20 cellular contexts compared by ENCODE assay signal in genomic region chr12:119154435-119154818, GRCh38. TPM values are rescaled to one million over a fixed set of nuclear protein-coding genes. Genes with fewer than 3 reads are reported as not detected.
DNase-seq lines count a peak whose midpoint lies in the region; FAIRE-seq and TF ChIP-seq lines count a peak whose summit lies in the region.
"Had no signal": no experiment of that assay in that cellular context is flagged by ENCODE, and none has a peak within 500 bp of the region (broad histone marks: within the 10 kb centered on the region; RNA-seq: fewer than 3 reads in every experiment).

No MANE protein-coding gene starts in this region.

- peaks cover 11% of the 10 kb centered on the region; the same call in 1 of the 2 replicates for H3K36me3 ChIP-seq in HUES48 (ENCODE audit: control insufficient read depth, insufficient read depth, low read length)
- no peaks in the 10 kb centered on the region for H3K36me3 ChIP-seq in endothelial cell of umbilical vein (ENCODE audit: control insufficient read depth in 2 of 2, extremely low read depth in 1 of 2, insufficient read depth in 2 of 2, low read length in 2 of 2)
- no peaks in the 10 kb centered on the region for H3K36me3 ChIP-seq in neural progenitor cell

- dilution Hi-C loops in endothelial cell of umbilical vein (cut with MboI; ENCODE audit: extremely low pct_ligation_motif_present, low sequenced_read_pairs): no loop called here

- TF ChIP-seq POLR2A in endothelial cell of umbilical vein (IDR thresholded peaks at IDR 0.05; ENCODE audit: low read depth, low read length): no peak

- H3K27me3 Mint-ChIP-seq in neural progenitor cell (ENCODE audit: insufficient read depth, low read depth) (peaks cover 12% of the 10 kb centered on the region), HFFc6 (ENCODE audit: insufficient read depth) (peaks cover 8% of the 10 kb centered on the region; the same call in 1 of the 2 replicates), CD14-positive monocyte (ENCODE audit: low read depth in 3 of 3) (peaks cover 6 to 18% (median 11%) of the 10 kb centered on the region in 3 donors)
- H3K27me3 Mint-ChIP-seq: activated CD4-positive, alpha-beta memory T cell treated with anti-CD3 and anti-CD28 coated beads, Interleukin-2, amount 10 ng/mL, durations not matched to agents 7 days and 5 days had no signal

- peaks cover 16% of the 10 kb centered on the region for H3K4me1 ChIP-seq in HUES48 (ENCODE audit: control insufficient read depth, insufficient read depth, low read length)
- H3K4me1 ChIP-seq in endothelial cell of umbilical vein (ENCODE audit: control insufficient read depth, extremely low read depth, insufficient read depth, low read length): no peaks in the 10 kb centered on the region
- H3K4me1 ChIP-seq in neural progenitor cell: peaks cover 6% of the 10 kb centered on the region

- H3K27me3 ChIP-seq in HUES48 (ENCODE audit: control insufficient read depth, insufficient read depth, low read length): no peaks in the 10 kb centered on the region
- H3K27me3 ChIP-seq in endothelial cell of umbilical vein (ENCODE audit: control insufficient read depth in 2 of 2, insufficient read depth in 2 of 2, low read length in 2 of 2): no peaks in the 10 kb centered on the region
- no peaks in the 10 kb centered on the region for H3K27me3 ChIP-seq in neural progenitor cell

- H3K9ac ChIP-seq in HUES48 (ENCODE audit: low read depth, low read length) (peak overlapping the region; percentile 90), endothelial cell of umbilical vein (replicated peaks; ENCODE audit: extremely low read depth, insufficient read depth, low read length) (no peak overlapping the region), neural progenitor cell (no peak overlapping the region)

- POLR2A ChIA-PET in endothelial cell of umbilical vein (lab: Charles Lee): interaction anchor here (0.6 kb wide), 1 partner anchor 162 kb away, joined by 3 read pairs; no protein-coding TSS in a partner anchor

- peak overlapping the region; percentile 75 for H3K4me3 ChIP-seq in HUES48 (ENCODE audit: low read depth, low read length)
- no peak overlapping the region for H3K4me3 ChIP-seq in endothelial cell of umbilical vein (replicated peaks in 1 of 3; ENCODE audit: insufficient read depth in 1 of 3, low read depth in 1 of 3, low read length in 3 of 3)
- H3K4me3 ChIP-seq in neural progenitor cell: peak overlapping the region; percentile 52

- H3K9me3 ChIP-seq in HUES48 (ENCODE audit: control insufficient read depth, insufficient read depth, low read length) (no peaks in the 10 kb centered on the region), endothelial cell of umbilical vein (replicated peaks; ENCODE audit: control insufficient read depth, insufficient read depth, low read length) (no peaks in the 10 kb centered on the region), neural progenitor cell (ENCODE audit: low read depth) (no peaks in the 10 kb centered on the region)

- H3K27ac Mint-ChIP-seq in neural progenitor cell (no peak overlapping the region), HFFc6 (no peak overlapping the region), CD14-positive monocyte (no peak overlapping the region)
- H3K27ac Mint-ChIP-seq: activated CD4-positive, alpha-beta memory T cell treated with anti-CD3 and anti-CD28 coated beads, Interleukin-2, amount 10 ng/mL, durations not matched to agents 7 days and 5 days had no signal

- H3K79me2 ChIP-seq in endothelial cell of umbilical vein (ENCODE audit: control insufficient read depth, insufficient read depth, low read length): no peaks in the 10 kb centered on the region
- H3K79me2 ChIP-seq in neural progenitor cell (ENCODE audit: low read depth): no peaks in the 10 kb centered on the region

- CTCF ChIA-PET in endothelial cell of umbilical vein (lab: Charles Lee): no interaction called here

- peak overlapping the region; percentile 78 for H3K27ac ChIP-seq in HUES48 (ENCODE audit: low read depth, low read length)
- H3K27ac ChIP-seq in endothelial cell of umbilical vein (ENCODE audit: insufficient read depth, low read depth, low read length): no peak overlapping the region
- H3K27ac ChIP-seq in neural progenitor cell: no peak overlapping the region
- H3K27ac ChIP-seq: C4-2B had no signal

- no peak for TF ChIP-seq CTCF in endothelial cell of umbilical vein (IDR thresholded peaks at IDR 0.05; ENCODE audit: extremely low read depth in 1 of 2, insufficient read depth in 1 of 2, low read depth in 1 of 2, low read length in 2 of 2)
- no peak for TF ChIP-seq CTCF in neural progenitor cell (IDR thresholded peaks at IDR 0.05)
- no peak for TF ChIP-seq CTCF in HFFc6 (IDR thresholded peaks at IDR 0.05)
- TF ChIP-seq CTCF in CD14-positive monocyte (IDR thresholded peaks at IDR 0.05): no peak

- H3K9me1 ChIP-seq in endothelial cell of umbilical vein (replicated peaks; ENCODE audit: control insufficient read depth, extremely low read depth, insufficient read depth, low read length): no peaks in the 10 kb centered on the region

- H3K4me3 Mint-ChIP-seq in neural progenitor cell (no peak overlapping the region), HFFc6 (no peak overlapping the region), CD14-positive monocyte (no peak overlapping the region)
- H3K4me3 Mint-ChIP-seq: activated CD4-positive, alpha-beta memory T cell treated with anti-CD3 and anti-CD28 coated beads, Interleukin-2, amount 10 ng/mL, durations not matched to agents 7 days and 5 days had no signal

- H3K9me3 Mint-ChIP-seq in neural progenitor cell (peaks cover 5% of the 10 kb centered on the region), HFFc6 (peaks cover 12% of the 10 kb centered on the region), CD14-positive monocyte (peaks cover 8 to 27% (median 17%) of the 10 kb centered on the region in 7 donors)

- no peak for FAIRE-seq in endothelial cell of umbilical vein (lab: Jason Lieb, UNC)
- FAIRE-seq: G401.6, GM19239, keratinocyte, urothelium cell line had no signal

- H4K20me1 ChIP-seq in endothelial cell of umbilical vein (replicated peaks; ENCODE audit: control insufficient read depth, extremely low read depth, insufficient read depth, low read length) (no peaks in the 10 kb centered on the region), neural progenitor cell (ENCODE audit: low read depth) (no peaks in the 10 kb centered on the region)

- H3K4me1 Mint-ChIP-seq in neural progenitor cell: peaks cover 7% of the 10 kb centered on the region
- H3K4me1 Mint-ChIP-seq in HFFc6 (ENCODE audit: low read depth): no peaks in the 10 kb centered on the region
- peaks cover 7% of the 10 kb centered on the region for H3K4me1 Mint-ChIP-seq in CD14-positive monocyte
- H3K4me1 Mint-ChIP-seq: activated CD4-positive, alpha-beta memory T cell treated with anti-CD3 and anti-CD28 coated beads, Interleukin-2, amount 10 ng/mL, durations not matched to agents 7 days and 5 days had no signal

- no peak overlapping the region for H3K4me2 ChIP-seq in endothelial cell of umbilical vein (ENCODE audit: insufficient read depth, low read length)
- peak overlapping the region; percentile 84 for H3K4me2 ChIP-seq in neural progenitor cell

- intact Hi-C loops in endothelial cell of umbilical vein (cut with micrococcal nuclease) (no loop called here), CD14-positive monocyte (cut with micrococcal nuclease) (no loop called here)

- DNase-seq in ELF-1 (ENCODE audit: low read depth, low spot score): peak; percentile 91
- DNase-seq in endothelial cell of umbilical vein (ENCODE audit: low read depth, low spot score): no peak
- DNase-seq in neural progenitor cell (ENCODE audit: low spot score): peak; percentile 88
- no peak for DNase-seq in globus pallidus (ENCODE audit: low spot score)
- no peak for DNase-seq in HFFc6
- DNase-seq in CD14-positive monocyte (ENCODE audit: low spot score): no peak
- DNase-seq in NCI-H1092 (lab: John Stamatoyannopoulos, UW): no peak
- DNase-seq: activated CD4-positive, alpha-beta memory T cell treated with anti-CD3 and anti-CD28 coated beads, Interleukin-2, amount 10 ng/mL, durations not matched to agents 7 days and 5 days; activated effector memory CD4-positive, alpha-beta T cell treated with anti-CD3 and anti-CD28 coated beads, Interleukin-2, amount 50 U/mL, for 16 hours; KBM-7; NCI-H1436; NCI-H524 treated with DMSO at 0.1 percent for 48 hours had no signal

- H3K36me3 Mint-ChIP-seq in neural progenitor cell (no peaks in the 10 kb centered on the region), HFFc6 (ENCODE audit: low read depth) (no peaks in the 10 kb centered on the region), CD14-positive monocyte (peaks cover 0 to 1% of the 10 kb centered on the region in 2 donors)

- peaks cover 20% of the 10 kb centered on the region for H3F3A ChIP-seq in neural progenitor cell (ENCODE audit: low read depth)

- H2AFZ ChIP-seq in endothelial cell of umbilical vein (ENCODE audit: low read depth, low read length) (peak overlapping the region; percentile 76), neural progenitor cell (replicated peaks) (peak overlapping the region; percentile 86)

- no TSS peak for BruUV-seq in endothelial cell of umbilical vein (replicated peaks; lab: Mats Ljungman, UMichigan)

TF ChIP-seq in endothelial cell of umbilical vein, 7 proteins besides CTCF, POLR2A, EP300 and RAD21 (continues in another document):
- TF ChIP-seq GATA2 (IDR thresholded peaks at IDR 0.05; ENCODE audit: insufficient read depth, insufficient read length, low read depth, low read length) (no peak), EZH2 (IDR thresholded peaks at IDR 0.05; ENCODE audit: borderline replicate concordance, low read depth, low read length, severe bottlenecking) (no peak), POLR2AphosphoS5 (IDR thresholded peaks at IDR 0.05; ENCODE audit: insufficient read depth, low read depth, low read length) (no peak), FOS (IDR thresholded peaks at IDR 0.05; ENCODE audit: borderline replicate concordance, insufficient read depth, low read length) (no peak), MYC (IDR thresholded peaks at IDR 0.05; ENCODE audit: low read depth, low read length) (no peak), MAX (IDR thresholded peaks at IDR 0.05; ENCODE audit: insufficient read depth, insufficient read length) (no peak)

RNA-seq across cellular contexts. Expression of gene HSPB8, which starts 24.3 kb away (rescaled TPM):
- total RNA-seq in endothelial cell of umbilical vein (10.1 and 10.8 TPM in 2 replicates), neural progenitor cell (ENCODE audit: low replicate concordance) (not detected in 2 replicates)
- polyA plus RNA-seq in endothelial cell of umbilical vein (14.7 and 17.6 TPM in 2 replicates), CD14-positive monocyte (not detected)
- polyA plus RNA-seq in endothelial cell of umbilical vein (2011; cell fraction: cytosol; rRNA removed): 11.0 and 12.1 TPM in 2 replicates
- polyA plus RNA-seq in endothelial cell of umbilical vein (2011; cell fraction: nucleus; rRNA removed): 6.5 and 8.3 TPM in 2 replicates
- 21.1 and 21.9 TPM in 2 replicates for polyA plus RNA-seq in endothelial cell of umbilical vein (2012)
- 9.5 and 10.0 TPM in 2 replicates for polyA minus RNA-seq in endothelial cell of umbilical vein
- 23.6 TPM for polyA minus RNA-seq in endothelial cell of umbilical vein (2011; cell fraction: cytosol; rRNA and poly(A)+ RNA removed)
- polyA minus RNA-seq in endothelial cell of umbilical vein (2011; cell fraction: nucleus; rRNA and poly(A)+ RNA removed): 6.8 and 7.5 TPM in 2 replicates
- total RNA-seq in HFFc6 (2021; fragmentation: NEBNext Ultra II Directional; extraction: Animal tissue kit (Norgen Biotek cat#: 25700)): 10 to 100 TPM; 18.9 to 40.1 (median 22.2) TPM
- total RNA-seq: activated CD4-positive, alpha-beta memory T cell treated with anti-CD3 and anti-CD28 coated beads, Interleukin-2, amount 10 ng/mL, durations not matched to agents 7 days and 5 days; mononuclear cell; T-helper 2 cell treated with Interferon-gamma antibody and Interleukin-4, amounts not matched to agents 100 ng/mL and 5 ng/mL, for 36 hours had no signal

Comparison
In these comparisons a context has a peak if more than half of its experiments do, and no peak if none do; other contexts are left out.
1. DNase-seq: peak in ELF-1 (single experiment) and neural progenitor cell (single experiment); none in endothelial cell of umbilical vein (single experiment), globus pallidus (single experiment), HFFc6 (single experiment), CD14-positive monocyte (single experiment) and NCI-H1092 (single experiment).
2. H3K4me3 ChIP-seq: peak in HUES48 (single experiment) and neural progenitor cell (single experiment); none in endothelial cell of umbilical vein (0 of 3).
3. RNA of gene HSPB8, which starts 24.3 kb away (total RNA-seq): 18.9 to 40.1 TPM in HFFc6 and 10.1 to 10.8 TPM in endothelial cell of umbilical vein; not detected in neural progenitor cell; every median in the first group is over 10 times any median in the second.